ENCODE assay signal across 8 cellular contexts in genomic region chr22:19290400-19291217, GRCh38. TPM values are rescaled to one million over a fixed set of nuclear protein-coding genes. Genes with fewer than 3 reads are reported as not detected.
DNase-seq lines count a peak whose midpoint lies in the region; ATAC-seq, FAIRE-seq and TF ChIP-seq lines count a peak whose summit lies in the region.

No MANE protein-coding gene starts in this region.

- peaks cover 0 to 14% (median 12%) of the 10 kb centered on the region in 11 experiments; a peak in 18 of 22 replicates for H3K27me3 ChIP-seq in BLaER1 treated with 17β-estradiol and CSF1 and Interleukin-3, amounts not matched to agents 10 nM and 100 nM
- H3K27me3 ChIP-seq in adipocyte (replicated peaks; ENCODE audit: control insufficient read depth, insufficient read depth, low read length) (no peaks in the 10 kb centered on the region), stomach smooth muscle (ENCODE audit: control insufficient read depth in 1 of 2, insufficient read depth in 2 of 2, low read length in 2 of 2) (no peaks in the 10 kb centered on the region)

- peak overlapping the region; percentile 75 to 85 (median 83) for H3K4me3 Mint-ChIP-seq in immature natural killer cell

- H3K9me3 Mint-ChIP-seq in immature natural killer cell = no peaks in the 10 kb centered on the region

- peak overlapping the region; percentile 91 to 98 (median 96) for H3K4me3 ChIP-seq in BLaER1 treated with 17β-estradiol and CSF1 and Interleukin-3, amounts not matched to agents 10 nM and 100 nM
- H3K4me3 ChIP-seq in adipocyte (ENCODE audit: low read length) (peak overlapping the region; percentile 91), stomach smooth muscle (ENCODE audit: low read length in 2 of 2) (peak overlapping the region; percentile 69 to 81)

- H3K4me2 ChIP-seq in BLaER1 treated with 17β-estradiol and CSF1 and Interleukin-3, amounts not matched to agents 10 nM and 100 nM = peak overlapping the region; percentile 93 to 99 (median 97)

- peak overlapping the region in 2 of 6 donors; percentile 25 to 62 for H3K27ac Mint-ChIP-seq in immature natural killer cell

- peaks cover 45 to 68% (median 66%) of the 10 kb centered on the region in 10 experiments for H3K4me1 ChIP-seq in BLaER1 treated with 17β-estradiol and CSF1 and Interleukin-3, amounts not matched to agents 10 nM and 100 nM
- H3K4me1 ChIP-seq in adipocyte (ENCODE audit: control insufficient read depth, insufficient read depth, low read length) (peaks cover 75% of the 10 kb centered on the region), stomach smooth muscle (ENCODE audit: control insufficient read depth, insufficient read depth, low read length) (peaks cover 20% of the 10 kb centered on the region)

- ATAC-seq in HG03354 (IDR thresholded peaks at IDR 0.05; ENCODE audit: poor library complexity, severe bottlenecking, unreplicated experiment) = peak; percentile 7

- no peaks in the 10 kb centered on the region for H3K9me3 ChIP-seq in BLaER1 treated with 17β-estradiol and CSF1 and Interleukin-3, amounts not matched to agents 10 nM and 100 nM (replicated peaks in 1 of 11)
- H3K9me3 ChIP-seq in adipocyte (ENCODE audit: control insufficient read depth, low read length) = no peaks in the 10 kb centered on the region
- H3K9me3 ChIP-seq in stomach smooth muscle (ENCODE audit: control insufficient read depth in 2 of 2, low read length in 2 of 2) = no peaks in the 10 kb centered on the region

- no peaks in the 10 kb centered on the region for H3K36me3 ChIP-seq in BLaER1 treated with 17β-estradiol and CSF1 and Interleukin-3, amounts not matched to agents 10 nM and 100 nM
- H3K36me3 ChIP-seq in adipocyte (ENCODE audit: control insufficient read depth, insufficient read depth, low read length, severe bottlenecking) = peaks cover 3% of the 10 kb centered on the region
- H3K36me3 ChIP-seq in stomach smooth muscle (ENCODE audit: control insufficient read depth in 2 of 2, insufficient read depth in 2 of 2, low read length in 2 of 2) = no peaks in the 10 kb centered on the region

- no peaks in the 10 kb centered on the region for H3K36me3 Mint-ChIP-seq in immature natural killer cell

- peak overlapping the region in 7 of 11 experiments; percentile 71 to 79 (median 77); a peak in 10 of 22 replicates for H3K27ac ChIP-seq in BLaER1 treated with 17β-estradiol and CSF1 and Interleukin-3, amounts not matched to agents 10 nM and 100 nM
- H3K27ac ChIP-seq in stomach smooth muscle (ENCODE audit: low read length) = no peak overlapping the region

- no peak for TF ChIP-seq POLR2A in GM12891 (IDR thresholded peaks at IDR 0.05; ENCODE audit: low read depth, low read length)

- H3K9ac ChIP-seq in BLaER1 treated with 17β-estradiol and CSF1 and Interleukin-3, amounts not matched to agents 10 nM and 100 nM = peak overlapping the region; percentile 83 to 91 (median 87)
- H3K9ac ChIP-seq in adipocyte (ENCODE audit: low read length) (peak overlapping the region; percentile 88), stomach smooth muscle (ENCODE audit: low read length in 2 of 2) (peak overlapping the region; percentile 26 to 71)

- DNase-seq in adipocyte (ENCODE audit: low read depth) (peak; percentile 51), immature natural killer cell (peak in 1 of 3 donors; percentile 6), NOMO-1 treated with dmso at 0.1 percent for 144 hours (lab: John Stamatoyannopoulos, UW; ENCODE audit: unreplicated experiment) (no peak), UCSD-AML1 (lab: John Stamatoyannopoulos, UW; ENCODE audit: unreplicated experiment) (no peak), GM12891 (ENCODE audit: insufficient read length, low spot score) (no peak)

- no peak for FAIRE-seq in GM12891 (lab: Jason Lieb, UNC)

- H4K20me1 ChIP-seq in BLaER1 treated with 17β-estradiol and CSF1 and Interleukin-3, amounts not matched to agents 10 nM and 100 nM = peaks cover 0 to 9% (median 0%) of the 10 kb centered on the region in 11 experiments; a peak in 2 of 22 replicates

- H3K4me1 Mint-ChIP-seq in immature natural killer cell = peaks cover 23 to 34% of the 10 kb centered on the region in 2 donors

- H3K27me3 Mint-ChIP-seq in immature natural killer cell (ENCODE audit: low read depth in 3 of 3) = peaks cover 16 to 30% (median 18%) of the 10 kb centered on the region in 3 donors

TF ChIP-seq in GM12891, 5 proteins besides CTCF, POLR2A, EP300 and RAD21:
- TF ChIP-seq TAF1 (IDR thresholded peaks at IDR 0.05; ENCODE audit: low read depth, low read length) = no peak
- TF ChIP-seq SPI1 (IDR thresholded peaks at IDR 0.05; ENCODE audit: low read depth, low read length) = no peak
- no peak for TF ChIP-seq POLR2AphosphoS5 (IDR thresholded peaks at IDR 0.05; ENCODE audit: low read depth, low read length)
- no peak for TF ChIP-seq PAX5 (IDR thresholded peaks at IDR 0.05; ENCODE audit: insufficient read depth, low read length, severe bottlenecking)
- no peak for TF ChIP-seq POU2F2 (IDR thresholded peaks at IDR 0.05; ENCODE audit: low read depth, low read length)

RNA-seq across cellular contexts. Expression of gene CLTCL1, which starts 0.9 kb away (rescaled TPM):
- polyA plus RNA-seq in immature natural killer cell = under 1 TPM; 0.06 to 0.37 (median 0.19) TPM
- polyA plus RNA-seq in GM12891 (2012; ENCODE audit: low read depth, missing spikeins) = 0.12 TPM
